In the genomic region with DNA sequence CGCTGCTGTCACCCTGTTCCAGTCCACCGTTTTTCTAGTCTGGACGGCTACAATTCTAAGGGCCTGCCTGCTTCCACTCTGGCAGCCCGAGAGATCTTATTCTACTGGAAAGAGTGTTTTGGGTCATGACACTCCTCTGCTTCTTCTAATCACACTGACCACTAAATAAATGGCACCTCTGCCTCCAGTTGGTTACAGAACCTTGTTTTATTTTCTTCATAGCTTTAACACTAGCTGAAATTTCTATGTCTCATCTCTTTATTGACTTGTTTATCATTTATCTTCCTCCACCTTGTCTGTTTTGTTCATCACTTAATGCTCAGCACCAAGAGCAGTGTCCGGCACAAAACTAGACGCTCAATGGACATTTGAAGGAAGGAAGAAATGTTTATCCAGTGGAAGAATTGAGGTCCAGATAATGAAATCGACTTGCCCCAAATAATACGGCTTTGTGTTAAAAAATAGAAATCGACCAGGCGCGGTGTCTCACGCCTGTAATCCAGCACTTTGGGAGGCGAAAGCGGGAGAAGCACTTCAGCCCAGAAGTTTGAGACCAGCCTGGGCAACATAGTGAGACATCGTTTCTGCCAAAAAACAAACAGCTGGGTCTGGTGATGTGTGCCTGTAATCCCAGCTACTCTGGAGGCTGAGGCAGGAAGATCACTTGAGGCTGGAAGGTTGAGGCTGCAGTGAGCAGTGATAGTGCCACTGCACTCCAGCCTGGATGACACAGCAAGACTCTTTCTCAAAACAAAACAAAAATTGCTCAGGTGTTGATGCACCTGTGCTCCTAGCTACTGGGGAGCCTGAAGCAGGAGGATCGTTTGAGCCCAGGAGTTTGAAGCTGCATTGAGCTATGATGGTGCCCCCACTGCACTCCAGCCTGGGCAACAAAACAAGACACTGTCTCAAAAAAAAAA, we compare ENCODE assay signal across 8 cellular contexts. TPM values are rescaled to one million over a fixed set of nuclear protein-coding genes. Genes with fewer than 3 reads are reported as not detected.
DNase-seq lines count a peak whose midpoint lies in the region; ATAC-seq and TF ChIP-seq lines count a peak whose summit lies in the region.

No MANE protein-coding gene starts in this region.

- intact Hi-C loops in activated CD4-positive, alpha-beta T cell treated with anti-CD3 and anti-CD28 coated beads for 36 hours (cut with DNase I, micrococcal nuclease), result loop anchor here (1.0 to 5.0 kb wide), 9 partner anchors 74 to 732 kb away; a partner anchor contains a TSS
- intact Hi-C loops in left lung (cut with DNase I), result no loop called here

- no peaks in the 10 kb centered on the region for H3K9me3 ChIP-seq in left lung

- H3K36me3 Mint-ChIP-seq in activated CD4-positive, alpha-beta T cell treated with anti-CD3 and anti-CD28 coated beads for 36 hours (ENCODE audit: low read depth), result peaks cover 13% of the 10 kb centered on the region
- H3K36me3 Mint-ChIP-seq in activated naive CD8-positive, alpha-beta T cell treated with anti-CD3 and anti-CD28 coated beads, Interleukin-2, amount 10 ng/mL, durations not matched to agents 7 days and 5 days, result no peaks in the 10 kb centered on the region

- peaks cover 50% of the 10 kb centered on the region for H3K4me1 Mint-ChIP-seq in activated CD4-positive, alpha-beta T cell treated with anti-CD3 and anti-CD28 coated beads for 36 hours
- peaks cover 44% of the 10 kb centered on the region for H3K4me1 Mint-ChIP-seq in activated naive CD8-positive, alpha-beta T cell treated with anti-CD3 and anti-CD28 coated beads, Interleukin-2, amount 10 ng/mL, durations not matched to agents 7 days and 5 days

- peak overlapping the region; percentile 93 for H3K27ac Mint-ChIP-seq in activated CD4-positive, alpha-beta T cell treated with anti-CD3 and anti-CD28 coated beads for 36 hours
- H3K27ac Mint-ChIP-seq in activated naive CD8-positive, alpha-beta T cell treated with anti-CD3 and anti-CD28 coated beads, Interleukin-2, amount 10 ng/mL, durations not matched to agents 7 days and 5 days, result peak overlapping the region; percentile 90

- no peaks in the 10 kb centered on the region for H3K9me3 Mint-ChIP-seq in activated CD4-positive, alpha-beta T cell treated with anti-CD3 and anti-CD28 coated beads for 36 hours (ENCODE audit: low read depth)
- no peaks in the 10 kb centered on the region for H3K9me3 Mint-ChIP-seq in activated naive CD8-positive, alpha-beta T cell treated with anti-CD3 and anti-CD28 coated beads, Interleukin-2, amount 10 ng/mL, durations not matched to agents 7 days and 5 days

- H3K27ac ChIP-seq in left lung, result peak overlapping the region; percentile 71 to 96
- H3K27ac ChIP-seq in temporal lobe (ENCODE audit: low read depth, low read length), result peak overlapping the region; percentile 80

- H3K4me3 Mint-ChIP-seq in activated CD4-positive, alpha-beta T cell treated with anti-CD3 and anti-CD28 coated beads for 36 hours, result peak overlapping the region; percentile 89
- peak overlapping the region; percentile 92 for H3K4me3 Mint-ChIP-seq in activated naive CD8-positive, alpha-beta T cell treated with anti-CD3 and anti-CD28 coated beads, Interleukin-2, amount 10 ng/mL, durations not matched to agents 7 days and 5 days

- POLR2A ChIA-PET in activated CD4-positive, alpha-beta T cell treated with anti-CD3 and anti-CD28 coated beads for 36 hours (lab: Charles Lee), result interaction anchor here (1.7 kb wide), 1 partner anchor 88 kb away, joined by 8 read pairs; a partner anchor contains a TSS
- POLR2A ChIA-PET in activated naive CD8-positive, alpha-beta T cell treated with anti-CD3 and anti-CD28 coated beads, Interleukin-2, amount 10 ng/mL, durations not matched to agents 7 days and 5 days (lab: Charles Lee), result interaction anchor here (0.6 to 2.2 kb wide), 4 partner anchors 20 to 74 kb away, joined by 3 to 9 read pairs (median 4); no protein-coding TSS in a partner anchor

- DNase-seq in activated CD4-positive, alpha-beta T cell treated with anti-CD3 and anti-CD28 coated beads for 36 hours, result peak; percentile 10
- DNase-seq in activated CD4-positive, alpha-beta T cell treated with anti-CD3 and anti-CD28 coated beads for 1 hour, result no peak
- no peak for DNase-seq in activated naive CD8-positive, alpha-beta T cell treated with anti-CD3 and anti-CD28 coated beads, Interleukin-2, amount 10 ng/mL, durations not matched to agents 7 days and 5 days
- DNase-seq in left lung (no peak), NCI-H2196 (lab: John Stamatoyannopoulos, UW; ENCODE audit: unreplicated experiment) (no peak), SW480 (ENCODE audit: low spot score) (no peak), NCI-H146 treated with DMSO at 0.1 percent for 48 hours (lab: John Stamatoyannopoulos, UW; ENCODE audit: unreplicated experiment) (no peak)

- peaks cover 0 to 10% of the 10 kb centered on the region in 2 donors for H3K36me3 ChIP-seq in left lung

- TF ChIP-seq CTCF in left lung (IDR thresholded peaks at IDR 0.05), result no peak

- ATAC-seq in activated CD4-positive, alpha-beta T cell treated with anti-CD3 and anti-CD28 coated beads for 36 hours, result no peak
- no peak for ATAC-seq in activated naive CD8-positive, alpha-beta T cell treated with anti-CD3 and anti-CD28 coated beads, Interleukin-2, amount 10 ng/mL, durations not matched to agents 7 days and 5 days (ENCODE audit: low read depth)
- no peak for ATAC-seq in left lung

- H3K27me3 Mint-ChIP-seq in activated CD4-positive, alpha-beta T cell treated with anti-CD3 and anti-CD28 coated beads for 36 hours, result no peaks in the 10 kb centered on the region
- H3K27me3 Mint-ChIP-seq in activated naive CD8-positive, alpha-beta T cell treated with anti-CD3 and anti-CD28 coated beads, Interleukin-2, amount 10 ng/mL, durations not matched to agents 7 days and 5 days, result no peaks in the 10 kb centered on the region

- H3K4me1 ChIP-seq in left lung, result peaks cover 30 to 70% of the 10 kb centered on the region in 2 donors

- H3K4me3 ChIP-seq in left lung, result peak overlapping the region in 1 of 2 donors; percentile 97

- CTCF ChIA-PET in activated CD4-positive, alpha-beta T cell treated with anti-CD3 and anti-CD28 coated beads for 36 hours (lab: Charles Lee), result interaction anchor here (1.1 kb wide), 1 partner anchor 89 kb away, joined by 3 read pairs; a partner anchor contains a TSS

- no peaks in the 10 kb centered on the region for H3K27me3 ChIP-seq in left lung

RNA-seq across cellular contexts. Expression of a gene that starts 0.7 kb away (rescaled TPM):
- 10 to 100 TPM; 48.2 to 52.2 TPM for total RNA-seq in activated CD4-positive, alpha-beta T cell treated with anti-CD3 and anti-CD28 coated beads for 36 hours
- 10 to 100 TPM; 62.4 to 63.6 TPM for total RNA-seq in activated naive CD8-positive, alpha-beta T cell treated with anti-CD3 and anti-CD28 coated beads, Interleukin-2, amount 10 ng/mL, durations not matched to agents 7 days and 5 days
- total RNA-seq in left lung, result 10 to 100 TPM; 46.5 to 55.1 TPM
- 28.8 TPM for total RNA-seq in temporal lobe

RNA-seq across cellular contexts. Expression of a gene that starts 3.2 kb away (rescaled TPM):
- 10 to 100 TPM; 35.3 to 47.1 TPM for total RNA-seq in activated CD4-positive, alpha-beta T cell treated with anti-CD3 and anti-CD28 coated beads for 36 hours
- total RNA-seq in activated naive CD8-positive, alpha-beta T cell treated with anti-CD3 and anti-CD28 coated beads, Interleukin-2, amount 10 ng/mL, durations not matched to agents 7 days and 5 days, result 10 to 100 TPM; 43.6 to 46.6 TPM
- 10 to 100 TPM; 23.2 to 31.1 TPM for total RNA-seq in left lung
- 11.1 TPM for total RNA-seq in temporal lobe

Comparison
In these comparisons a context has a peak if more than half of its experiments do, and no peak if none do; other contexts are left out.
1. intact Hi-C loops: an anchor here in activated CD4-positive, alpha-beta T cell treated with anti-CD3 and anti-CD28 coated beads for 36 hours (1.0 to 5.0 kb wide); none called in left lung.